1 cellular context compared by ENCODE assay signal in the genomic region with DNA sequence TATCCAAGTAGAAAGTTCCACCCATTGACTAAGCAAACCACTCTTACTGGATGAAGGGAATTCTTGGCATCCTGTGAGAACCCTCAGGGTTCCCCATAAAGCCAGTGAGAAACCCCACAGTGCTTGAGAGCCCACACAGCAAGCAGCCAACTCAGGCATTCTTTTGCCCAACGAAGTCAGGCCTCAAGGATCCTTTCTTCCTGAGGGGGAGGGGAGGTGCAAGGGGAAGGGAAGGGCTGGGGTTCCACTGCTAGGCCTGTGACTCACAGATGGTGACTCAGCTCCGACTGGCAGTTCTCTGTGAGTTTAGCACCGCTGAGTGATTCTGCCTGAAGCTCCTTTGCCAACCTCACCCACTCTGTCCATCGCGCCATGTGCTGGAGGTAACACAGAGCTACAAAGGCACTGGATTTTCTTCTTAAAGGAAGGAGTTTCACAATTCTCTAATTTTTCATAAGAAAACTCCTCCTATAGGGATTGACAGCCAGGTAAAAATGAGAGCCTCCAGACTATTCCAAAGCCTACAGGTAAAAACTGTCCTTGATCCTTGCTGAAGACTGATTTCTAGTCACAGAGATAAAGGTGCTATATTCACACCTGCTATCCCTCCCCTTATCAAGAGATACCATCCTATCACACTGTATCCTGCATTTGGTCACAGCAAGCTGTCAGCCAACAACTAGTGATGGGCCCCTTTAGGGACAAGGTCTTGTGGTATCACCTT.
TF ChIP-seq lines count a peak whose summit lies in the region.

No MANE protein-coding gene starts in this region.

TF ChIP-seq in HepG2, 621 proteins besides CTCF, POLR2A, EP300 and RAD21 (continued from another document and continues in another):
- TF ChIP-seq STAG1 (CRISPR knock-in tag; IDR thresholded peaks at IDR 0.05) (no peak), FOSL2 (CRISPR knock-in tag; IDR thresholded peaks at IDR 0.05) (peak; percentile 96), RBFOX2 (IDR thresholded peaks at IDR 0.05; ENCODE audit: low read depth, low read length) (peak; percentile 73), ZNF317 (CRISPR knock-in tag; IDR thresholded peaks at IDR 0.05) (0 out of 2 replicates have a peak, but pooled peaks have one; percentile 21), RBM22 (optimal IDR thresholded peaks at IDR 0.05; ENCODE audit: low read length) (peak; percentile 39), MAFK (conservative IDR thresholded peaks at IDR 0.05 in 1 of 2, IDR thresholded peaks at IDR 0.05 in 1 of 2; ENCODE audit: low read length in 2 of 2) (peak; percentile 17 to 21; a peak in 1 of 4 replicates), SAP130 (CRISPR knock-in tag; IDR thresholded peaks at IDR 0.05; ENCODE audit: low read depth) (peak; percentile 53), ZNF446 (CRISPR knock-in tag; IDR thresholded peaks at IDR 0.05) (no peak), RFX1 (IDR thresholded peaks at IDR 0.05) (no peak), HCFC1 (IDR thresholded peaks at IDR 0.05; ENCODE audit: low read depth, low read length) (no peak), ZNF530 (CRISPR knock-in tag; IDR thresholded peaks at IDR 0.05; ENCODE audit: low read depth) (no peak), CENPX (CRISPR knock-in tag; IDR thresholded peaks at IDR 0.05) (no peak), HDAC1 (CRISPR knock-in tag; IDR thresholded peaks at IDR 0.05) (no peak), THYN1 (CRISPR knock-in tag; IDR thresholded peaks at IDR 0.05; ENCODE audit: borderline replicate concordance, low read depth) (no peak), ETV5 (CRISPR knock-in tag; IDR thresholded peaks at IDR 0.05; ENCODE audit: borderline replicate concordance) (no peak), ZKSCAN1 (IDR thresholded peaks at IDR 0.05; ENCODE audit: low read length) (no peak), HNF4A (CRISPR knock-in tag; IDR thresholded peaks at IDR 0.05) (no peak), ZNF558 (CRISPR knock-in tag; IDR thresholded peaks at IDR 0.05; ENCODE audit: borderline replicate concordance) (no peak), ASH2L (IDR thresholded peaks at IDR 0.05; ENCODE audit: insufficient read length, low read depth, low read length) (no peak), ZMAT3 (CRISPR knock-in tag; conservative IDR thresholded peaks at IDR 0.05) (no peak)
- TF ChIP-seq, protein P1, sequence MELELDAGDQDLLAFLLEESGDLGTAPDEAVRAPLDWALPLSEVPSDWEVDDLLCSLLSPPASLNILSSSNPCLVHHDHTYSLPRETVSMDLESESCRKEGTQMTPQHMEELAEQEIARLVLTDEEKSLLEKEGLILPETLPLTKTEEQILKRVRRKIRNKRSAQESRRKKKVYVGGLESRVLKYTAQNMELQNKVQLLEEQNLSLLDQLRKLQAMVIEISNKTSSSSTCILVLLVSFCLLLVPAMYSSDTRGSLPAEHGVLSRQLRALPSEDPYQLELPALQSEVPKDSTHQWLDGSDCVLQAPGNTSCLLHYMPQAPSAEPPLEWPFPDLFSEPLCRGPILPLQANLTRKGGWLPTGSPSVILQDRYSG (CRISPR knock-in tag; IDR thresholded peaks at IDR 0.05), result no peak
- TF ChIP-seq, protein P2, sequence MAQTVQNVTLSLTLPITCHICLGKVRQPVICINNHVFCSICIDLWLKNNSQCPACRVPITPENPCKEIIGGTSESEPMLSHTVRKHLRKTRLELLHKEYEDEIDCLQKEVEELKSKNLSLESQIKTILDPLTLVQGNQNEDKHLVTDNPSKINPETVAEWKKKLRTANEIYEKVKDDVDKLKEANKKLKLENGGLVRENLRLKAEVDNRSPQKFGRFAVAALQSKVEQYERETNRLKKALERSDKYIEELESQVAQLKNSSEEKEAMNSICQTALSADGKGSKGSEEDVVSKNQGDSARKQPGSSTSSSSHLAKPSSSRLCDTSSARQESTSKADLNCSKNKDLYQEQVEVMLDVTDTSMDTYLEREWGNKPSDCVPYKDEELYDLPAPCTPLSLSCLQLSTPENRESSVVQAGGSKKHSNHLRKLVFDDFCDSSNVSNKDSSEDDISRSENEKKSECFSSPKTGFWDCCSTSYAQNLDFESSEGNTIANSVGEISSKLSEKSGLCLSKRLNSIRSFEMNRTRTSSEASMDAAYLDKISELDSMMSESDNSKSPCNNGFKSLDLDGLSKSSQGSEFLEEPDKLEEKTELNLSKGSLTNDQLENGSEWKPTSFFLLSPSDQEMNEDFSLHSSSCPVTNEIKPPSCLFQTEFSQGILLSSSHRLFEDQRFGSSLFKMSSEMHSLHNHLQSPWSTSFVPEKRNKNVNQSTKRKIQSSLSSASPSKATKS (CRISPR knock-in tag; IDR thresholded peaks at IDR 0.05), result no peak
- TF ChIP-seq, protein P3, sequence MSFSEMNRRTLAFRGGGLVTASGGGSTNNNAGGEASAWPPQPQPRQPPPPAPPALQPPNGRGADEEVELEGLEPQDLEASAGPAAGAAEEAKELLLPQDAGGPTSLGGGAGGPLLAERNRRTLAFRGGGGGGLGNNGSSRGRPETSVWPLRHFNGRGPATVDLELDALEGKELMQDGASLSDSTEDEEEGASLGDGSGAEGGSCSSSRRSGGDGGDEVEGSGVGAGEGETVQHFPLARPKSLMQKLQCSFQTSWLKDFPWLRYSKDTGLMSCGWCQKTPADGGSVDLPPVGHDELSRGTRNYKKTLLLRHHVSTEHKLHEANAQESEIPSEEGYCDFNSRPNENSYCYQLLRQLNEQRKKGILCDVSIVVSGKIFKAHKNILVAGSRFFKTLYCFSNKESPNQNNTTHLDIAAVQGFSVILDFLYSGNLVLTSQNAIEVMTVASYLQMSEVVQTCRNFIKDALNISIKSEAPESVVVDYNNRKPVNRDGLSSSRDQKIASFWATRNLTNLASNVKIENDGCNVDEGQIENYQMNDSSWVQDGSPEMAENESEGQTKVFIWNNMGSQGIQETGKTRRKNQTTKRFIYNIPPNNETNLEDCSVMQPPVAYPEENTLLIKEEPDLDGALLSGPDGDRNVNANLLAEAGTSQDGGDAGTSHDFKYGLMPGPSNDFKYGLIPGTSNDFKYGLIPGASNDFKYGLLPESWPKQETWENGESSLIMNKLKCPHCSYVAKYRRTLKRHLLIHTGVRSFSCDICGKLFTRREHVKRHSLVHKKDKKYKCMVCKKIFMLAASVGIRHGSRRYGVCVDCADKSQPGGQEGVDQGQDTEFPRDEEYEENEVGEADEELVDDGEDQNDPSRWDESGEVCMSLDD (CRISPR knock-in tag; IDR thresholded peaks at IDR 0.05; ENCODE audit: borderline replicate concordance), result no peak
- TF ChIP-seq, protein P4, sequence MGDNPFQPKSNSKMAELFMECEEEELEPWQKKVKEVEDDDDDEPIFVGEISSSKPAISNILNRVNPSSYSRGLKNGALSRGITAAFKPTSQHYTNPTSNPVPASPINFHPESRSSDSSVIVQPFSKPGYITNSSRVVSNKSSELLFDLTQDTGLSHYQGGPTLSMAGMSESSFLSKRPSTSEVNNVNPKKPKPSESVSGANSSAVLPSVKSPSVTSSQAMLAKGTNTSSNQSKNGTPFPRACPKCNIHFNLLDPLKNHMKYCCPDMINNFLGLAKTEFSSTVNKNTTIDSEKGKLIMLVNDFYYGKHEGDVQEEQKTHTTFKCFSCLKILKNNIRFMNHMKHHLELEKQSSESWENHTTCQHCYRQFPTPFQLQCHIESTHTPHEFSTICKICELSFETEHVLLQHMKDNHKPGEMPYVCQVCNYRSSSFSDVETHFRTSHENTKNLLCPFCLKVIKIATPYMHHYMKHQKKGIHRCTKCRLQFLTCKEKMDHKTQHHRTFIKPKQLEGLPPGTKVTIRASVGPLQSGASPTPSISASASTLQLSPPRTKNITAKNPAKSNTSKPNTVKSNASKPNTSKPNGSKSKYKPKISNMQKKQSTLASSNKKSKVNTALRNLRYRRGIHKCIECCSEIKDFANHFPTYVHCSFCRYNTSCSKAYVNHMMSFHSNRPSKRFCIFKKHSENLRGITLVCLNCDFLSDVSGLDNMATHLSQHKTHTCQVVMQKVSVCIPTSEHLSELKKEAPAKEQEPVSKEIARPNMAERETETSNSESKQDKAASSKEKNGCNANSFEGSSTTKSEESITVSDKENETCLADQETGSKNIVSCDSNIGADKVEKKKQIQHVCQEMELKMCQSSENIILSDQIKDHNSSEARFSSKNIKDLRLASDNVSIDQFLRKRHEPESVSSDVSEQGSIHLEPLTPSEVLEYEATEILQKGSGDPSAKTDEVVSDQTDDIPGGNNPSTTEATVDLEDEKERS (CRISPR knock-in tag; IDR thresholded peaks at IDR 0.05), result 0 out of 2 replicates have a peak, but pooled peaks have one; percentile 50
- TF ChIP-seq, protein P5, sequence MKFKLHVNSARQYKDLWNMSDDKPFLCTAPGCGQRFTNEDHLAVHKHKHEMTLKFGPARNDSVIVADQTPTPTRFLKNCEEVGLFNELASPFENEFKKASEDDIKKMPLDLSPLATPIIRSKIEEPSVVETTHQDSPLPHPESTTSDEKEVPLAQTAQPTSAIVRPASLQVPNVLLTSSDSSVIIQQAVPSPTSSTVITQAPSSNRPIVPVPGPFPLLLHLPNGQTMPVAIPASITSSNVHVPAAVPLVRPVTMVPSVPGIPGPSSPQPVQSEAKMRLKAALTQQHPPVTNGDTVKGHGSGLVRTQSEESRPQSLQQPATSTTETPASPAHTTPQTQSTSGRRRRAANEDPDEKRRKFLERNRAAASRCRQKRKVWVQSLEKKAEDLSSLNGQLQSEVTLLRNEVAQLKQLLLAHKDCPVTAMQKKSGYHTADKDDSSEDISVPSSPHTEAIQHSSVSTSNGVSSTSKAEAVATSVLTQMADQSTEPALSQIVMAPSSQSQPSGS (CRISPR knock-in tag; IDR thresholded peaks at IDR 0.05), result no peak
- TF ChIP-seq, protein P6, sequence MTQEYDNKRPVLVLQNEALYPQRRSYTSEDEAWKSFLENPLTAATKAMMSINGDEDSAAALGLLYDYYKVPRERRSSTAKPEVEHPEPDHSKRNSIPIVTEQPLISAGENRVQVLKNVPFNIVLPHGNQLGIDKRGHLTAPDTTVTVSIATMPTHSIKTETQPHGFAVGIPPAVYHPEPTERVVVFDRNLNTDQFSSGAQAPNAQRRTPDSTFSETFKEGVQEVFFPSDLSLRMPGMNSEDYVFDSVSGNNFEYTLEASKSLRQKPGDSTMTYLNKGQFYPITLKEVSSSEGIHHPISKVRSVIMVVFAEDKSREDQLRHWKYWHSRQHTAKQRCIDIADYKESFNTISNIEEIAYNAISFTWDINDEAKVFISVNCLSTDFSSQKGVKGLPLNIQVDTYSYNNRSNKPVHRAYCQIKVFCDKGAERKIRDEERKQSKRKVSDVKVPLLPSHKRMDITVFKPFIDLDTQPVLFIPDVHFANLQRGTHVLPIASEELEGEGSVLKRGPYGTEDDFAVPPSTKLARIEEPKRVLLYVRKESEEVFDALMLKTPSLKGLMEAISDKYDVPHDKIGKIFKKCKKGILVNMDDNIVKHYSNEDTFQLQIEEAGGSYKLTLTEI (CRISPR knock-in tag; conservative IDR thresholded peaks at IDR 0.05), result no peak
- TF ChIP-seq, protein P7, sequence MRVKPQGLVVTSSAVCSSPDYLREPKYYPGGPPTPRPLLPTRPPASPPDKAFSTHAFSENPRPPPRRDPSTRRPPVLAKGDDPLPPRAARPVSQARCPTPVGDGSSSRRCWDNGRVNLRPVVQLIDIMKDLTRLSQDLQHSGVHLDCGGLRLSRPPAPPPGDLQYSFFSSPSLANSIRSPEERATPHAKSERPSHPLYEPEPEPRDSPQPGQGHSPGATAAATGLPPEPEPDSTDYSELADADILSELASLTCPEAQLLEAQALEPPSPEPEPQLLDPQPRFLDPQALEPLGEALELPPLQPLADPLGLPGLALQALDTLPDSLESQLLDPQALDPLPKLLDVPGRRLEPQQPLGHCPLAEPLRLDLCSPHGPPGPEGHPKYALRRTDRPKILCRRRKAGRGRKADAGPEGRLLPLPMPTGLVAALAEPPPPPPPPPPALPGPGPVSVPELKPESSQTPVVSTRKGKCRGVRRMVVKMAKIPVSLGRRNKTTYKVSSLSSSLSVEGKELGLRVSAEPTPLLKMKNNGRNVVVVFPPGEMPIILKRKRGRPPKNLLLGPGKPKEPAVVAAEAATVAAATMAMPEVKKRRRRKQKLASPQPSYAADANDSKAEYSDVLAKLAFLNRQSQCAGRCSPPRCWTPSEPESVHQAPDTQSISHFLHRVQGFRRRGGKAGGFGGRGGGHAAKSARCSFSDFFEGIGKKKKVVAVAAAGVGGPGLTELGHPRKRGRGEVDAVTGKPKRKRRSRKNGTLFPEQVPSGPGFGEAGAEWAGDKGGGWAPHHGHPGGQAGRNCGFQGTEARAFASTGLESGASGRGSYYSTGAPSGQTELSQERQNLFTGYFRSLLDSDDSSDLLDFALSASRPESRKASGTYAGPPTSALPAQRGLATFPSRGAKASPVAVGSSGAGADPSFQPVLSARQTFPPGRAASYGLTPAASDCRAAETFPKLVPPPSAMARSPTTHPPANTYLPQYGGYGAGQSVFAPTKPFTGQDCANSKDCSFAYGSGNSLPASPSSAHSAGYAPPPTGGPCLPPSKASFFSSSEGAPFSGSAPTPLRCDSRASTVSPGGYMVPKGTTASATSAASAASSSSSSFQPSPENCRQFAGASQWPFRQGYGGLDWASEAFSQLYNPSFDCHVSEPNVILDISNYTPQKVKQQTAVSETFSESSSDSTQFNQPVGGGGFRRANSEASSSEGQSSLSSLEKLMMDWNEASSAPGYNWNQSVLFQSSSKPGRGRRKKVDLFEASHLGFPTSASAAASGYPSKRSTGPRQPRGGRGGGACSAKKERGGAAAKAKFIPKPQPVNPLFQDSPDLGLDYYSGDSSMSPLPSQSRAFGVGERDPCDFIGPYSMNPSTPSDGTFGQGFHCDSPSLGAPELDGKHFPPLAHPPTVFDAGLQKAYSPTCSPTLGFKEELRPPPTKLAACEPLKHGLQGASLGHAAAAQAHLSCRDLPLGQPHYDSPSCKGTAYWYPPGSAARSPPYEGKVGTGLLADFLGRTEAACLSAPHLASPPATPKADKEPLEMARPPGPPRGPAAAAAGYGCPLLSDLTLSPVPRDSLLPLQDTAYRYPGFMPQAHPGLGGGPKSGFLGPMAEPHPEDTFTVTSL (CRISPR knock-in tag; IDR thresholded peaks at IDR 0.05; ENCODE audit: borderline replicate concordance), result no peak
- TF ChIP-seq, protein P8, sequence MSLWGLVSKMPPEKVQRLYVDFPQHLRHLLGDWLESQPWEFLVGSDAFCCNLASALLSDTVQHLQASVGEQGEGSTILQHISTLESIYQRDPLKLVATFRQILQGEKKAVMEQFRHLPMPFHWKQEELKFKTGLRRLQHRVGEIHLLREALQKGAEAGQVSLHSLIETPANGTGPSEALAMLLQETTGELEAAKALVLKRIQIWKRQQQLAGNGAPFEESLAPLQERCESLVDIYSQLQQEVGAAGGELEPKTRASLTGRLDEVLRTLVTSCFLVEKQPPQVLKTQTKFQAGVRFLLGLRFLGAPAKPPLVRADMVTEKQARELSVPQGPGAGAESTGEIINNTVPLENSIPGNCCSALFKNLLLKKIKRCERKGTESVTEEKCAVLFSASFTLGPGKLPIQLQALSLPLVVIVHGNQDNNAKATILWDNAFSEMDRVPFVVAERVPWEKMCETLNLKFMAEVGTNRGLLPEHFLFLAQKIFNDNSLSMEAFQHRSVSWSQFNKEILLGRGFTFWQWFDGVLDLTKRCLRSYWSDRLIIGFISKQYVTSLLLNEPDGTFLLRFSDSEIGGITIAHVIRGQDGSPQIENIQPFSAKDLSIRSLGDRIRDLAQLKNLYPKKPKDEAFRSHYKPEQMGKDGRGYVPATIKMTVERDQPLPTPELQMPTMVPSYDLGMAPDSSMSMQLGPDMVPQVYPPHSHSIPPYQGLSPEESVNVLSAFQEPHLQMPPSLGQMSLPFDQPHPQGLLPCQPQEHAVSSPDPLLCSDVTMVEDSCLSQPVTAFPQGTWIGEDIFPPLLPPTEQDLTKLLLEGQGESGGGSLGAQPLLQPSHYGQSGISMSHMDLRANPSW (CRISPR knock-in tag; IDR thresholded peaks at IDR 0.05; ENCODE audit: borderline replicate concordance), result no peak
- TF ChIP-seq, protein P9, sequence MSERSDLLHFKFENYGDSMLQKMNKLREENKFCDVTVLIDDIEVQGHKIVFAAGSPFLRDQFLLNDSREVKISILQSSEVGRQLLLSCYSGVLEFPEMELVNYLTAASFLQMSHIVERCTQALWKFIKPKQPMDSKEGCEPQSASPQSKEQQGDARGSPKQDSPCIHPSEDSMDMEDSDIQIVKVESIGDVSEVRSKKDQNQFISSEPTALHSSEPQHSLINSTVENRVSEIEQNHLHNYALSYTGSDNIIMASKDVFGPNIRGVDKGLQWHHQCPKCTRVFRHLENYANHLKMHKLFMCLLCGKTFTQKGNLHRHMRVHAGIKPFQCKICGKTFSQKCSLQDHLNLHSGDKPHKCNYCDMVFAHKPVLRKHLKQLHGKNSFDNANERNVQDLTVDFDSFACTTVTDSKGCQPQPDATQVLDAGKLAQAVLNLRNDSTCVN (CRISPR knock-in tag; IDR thresholded peaks at IDR 0.05; ENCODE audit: borderline replicate concordance), result no peak
